ENCODE assay signal across 8 cellular contexts in genomic region chr10:87863102-87863943, GRCh38. TPM values are rescaled to one million over a fixed set of nuclear protein-coding genes. Genes with fewer than 3 reads are reported as not detected.
A peak's percentile ranks its signal among the peaks of the same experiment; 100 is the strongest.
DNase-seq lines count a peak whose midpoint lies in the region; ATAC-seq and TF ChIP-seq lines count a peak whose summit lies in the region.

A gene with protein sequence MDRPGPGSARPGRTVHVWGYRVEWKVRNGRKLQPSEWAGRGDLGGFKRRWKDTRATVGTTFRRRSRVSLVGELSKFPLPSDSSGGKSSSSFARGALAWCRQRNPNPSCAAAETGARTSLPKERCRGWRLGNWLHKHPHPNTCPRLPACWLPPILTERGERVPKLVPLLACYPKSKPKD (minus strand): TSS chr10:87863533. CDS start chr10:87862487, 1,046 bp downstream.
TSS of gene PTEN (plus strand) at chr10:87863625. CDS start at chr10:87864470, 845 bp downstream.

- H3K36me3 Mint-ChIP-seq in nephron progenitor cell (ENCODE audit: low read depth) = no peaks in the 10 kb centered on the region

- peaks cover 11% of the 10 kb centered on the region for H3K36me3 ChIP-seq in RWPE2 (ENCODE audit: low read depth)

- no peak for TF ChIP-seq CTCF in RWPE2 (IDR thresholded peaks at IDR 0.05; ENCODE audit: poor library complexity, severe bottlenecking)
- no peak for TF ChIP-seq CTCF in fibroblast of the aortic adventitia (IDR thresholded peaks at IDR 0.05; ENCODE audit: insufficient read depth, low read length)
- no peak for TF ChIP-seq CTCF in nephron progenitor cell (IDR thresholded peaks at IDR 0.05)

- DNase-seq in DMS153 treated with DMSO at 0.1 percent for 48 hours (lab: John Stamatoyannopoulos, UW; ENCODE audit: unreplicated experiment) = peak; percentile 90
- DNase-seq in LHCN-M2 (ENCODE audit: low read depth) = peak; percentile 91
- DNase-seq in RWPE2 (ENCODE audit: low spot score) = peak; percentile 79
- DNase-seq in activated effector memory CD4-positive, alpha-beta T cell treated with anti-CD3 and anti-CD28 coated beads, Interleukin-2, amount 50 U/mL, for 16 hours = peak; percentile 94
- DNase-seq in fibroblast of the aortic adventitia (ENCODE audit: low read depth) = peak; percentile 92
- peak; percentile 88 for DNase-seq in nephron progenitor cell
- DNase-seq in stimulated activated naive CD4-positive, alpha-beta T cell treated with Interleukin-2 at 50 U/mL for 16 hours (lab: John Stamatoyannopoulos, UW) = peak; percentile 78

- H3K27ac Mint-ChIP-seq in nephron progenitor cell = peak within 1 kb of the TSS; percentile 99

- ATAC-seq in GM21717 (IDR thresholded peaks at IDR 0.05; ENCODE audit: unreplicated experiment) (peak; percentile 33), RWPE2 (ENCODE audit: low read depth) (peak; percentile 55)

- H3K4me3 ChIP-seq in RWPE2 (ENCODE audit: severe bottlenecking) (peak within 1 kb of the TSS; percentile 95), fibroblast of the aortic adventitia (ENCODE audit: low read depth, low read length) (peak within 1 kb of the TSS; percentile 87)

- no peaks in the 10 kb centered on the region for H3K27me3 ChIP-seq in RWPE2 (ENCODE audit: insufficient read depth, poor library complexity, severe bottlenecking)

- no peaks in the 10 kb centered on the region for H3K9me3 Mint-ChIP-seq in nephron progenitor cell

- peaks cover 46% of the 10 kb centered on the region for H3K4me1 Mint-ChIP-seq in nephron progenitor cell

- H3K4me3 Mint-ChIP-seq in nephron progenitor cell = peak within 1 kb of the TSS; percentile 99

- no peaks in the 10 kb centered on the region for H3K9me3 ChIP-seq in RWPE2 (ENCODE audit: severe bottlenecking)

- H3K27ac ChIP-seq in RWPE2 (ENCODE audit: poor library complexity, severe bottlenecking) = peak within 1 kb of the TSS; percentile 91

- peaks cover 3% of the 10 kb centered on the region for H3K27me3 Mint-ChIP-seq in nephron progenitor cell (ENCODE audit: low read depth, poor library complexity)

- peaks cover 3% of the 10 kb centered on the region for H3K4me1 ChIP-seq in RWPE2 (ENCODE audit: insufficient read depth, poor library complexity, severe bottlenecking)

RNA-seq across cellular contexts. Expression of the first gene that starts in this region (rescaled TPM):
- total RNA-seq in LHCN-M2 (2014; rRNA removed) (0.77 and 0.92 TPM in 2 replicates), fibroblast of the aortic adventitia (ENCODE audit: low replicate concordance) (0.99 and 2.0 TPM in 2 replicates)
- 0.33 TPM for polyA plus RNA-seq in LHCN-M2 (2012)

RNA-seq across cellular contexts. Expression of gene PTEN, which starts in this region (rescaled TPM):
- total RNA-seq in LHCN-M2 (2014; rRNA removed) (43.5 and 50.1 TPM in 2 replicates), fibroblast of the aortic adventitia (ENCODE audit: low replicate concordance) (132 and 316 TPM in 2 replicates)
- 22.3 TPM for polyA plus RNA-seq in LHCN-M2 (2012)

Comparison
In these comparisons a context has a peak if more than half of its experiments do, and no peak if none do; other contexts are left out.
1. Peak in every context shown above with its lines: DNase-seq, ATAC-seq, H3K4me3 ChIP-seq and H3K27ac ChIP-seq.